15 cellular contexts compared by ENCODE assay signal in genomic region chr2:46669996-46670793, GRCh38. TPM values are rescaled to one million over a fixed set of nuclear protein-coding genes. Genes with fewer than 3 reads are reported as not detected.
DNase-seq lines count a peak whose midpoint lies in the region; ATAC-seq, FAIRE-seq and TF ChIP-seq lines count a peak whose summit lies in the region.
"Had no signal": no experiment of that assay in that cellular context is flagged by ENCODE, and none has a peak within 500 bp of the region (broad histone marks: within the 10 kb centered on the region; RNA-seq: fewer than 3 reads in every experiment).

No MANE protein-coding gene starts in this region.

- peak overlapping the region in 2 of 3 experiments; percentile 50 to 59 for H3K27ac Mint-ChIP-seq in nephron
- H3K27ac Mint-ChIP-seq: activated CD4-positive, alpha-beta memory T cell treated with anti-CD3 and anti-CD28 coated beads for 36 hours; T-helper 1 cell treated with Interleukin-12 subunit alpha and Interleukin-12 subunit beta and Interleukin-4 antibody, amounts not matched to agents 30 μg/mL and 1 μg/mL, for 36 hours had no signal

- no peaks in the 10 kb centered on the region for H3K36me3 ChIP-seq in brain microvascular endothelial cell (replicated peaks)

- no peak overlapping the region for H3K4me3 ChIP-seq in brain microvascular endothelial cell (ENCODE audit: low read depth, low read length)

- H3K4me1 Mint-ChIP-seq in nephron = peaks cover 78% of the 10 kb centered on the region

- no peak for TF ChIP-seq CTCF in D721Med (IDR thresholded peaks at IDR 0.05; ENCODE audit: insufficient read depth, missing control alignments)
- TF ChIP-seq CTCF in brain microvascular endothelial cell (IDR thresholded peaks at IDR 0.05; ENCODE audit: low read depth, low read length, missing control alignments) = no peak
- no peak for TF ChIP-seq CTCF in nephron (IDR thresholded peaks at IDR 0.05; ENCODE audit: unreplicated experiment in 3 of 3)

- no peak for TF ChIP-seq POLR2A in erythroblast (IDR thresholded peaks at IDR 0.05; ENCODE audit: low read length)

- peaks cover 4% of the 10 kb centered on the region for H3K36me3 Mint-ChIP-seq in nephron (ENCODE audit: low read depth)

- peak; percentile 68 for FAIRE-seq in D721Med (lab: Jason Lieb, UNC)

- no peak overlapping the region for H3K27ac ChIP-seq in brain microvascular endothelial cell
- H3K27ac ChIP-seq: C4-2B had no signal

- H3K27me3 Mint-ChIP-seq in nephron (ENCODE audit: low read depth) = no peaks in the 10 kb centered on the region

- DNase-seq in D721Med (ENCODE audit: insufficient read length, low spot score) (peak; percentile 43), M059J (ENCODE audit: low read depth) (peak; percentile 63), brain microvascular endothelial cell (peak; percentile 59), GM19238 (ENCODE audit: insufficient read length, low spot score) (no peak), erythroblast (lab: John Stamatoyannopoulos, UW) (no peak), SW 1271 (lab: John Stamatoyannopoulos, UW) (no peak)
- DNase-seq: activated CD4-positive, alpha-beta memory T cell treated with anti-CD3 and anti-CD28 coated beads for 36 hours; activated gamma-delta T cell treated with Interleukin-2 at 50 U/mL for 16 hours; GF-D8; stimulated activated CD4-positive, alpha-beta T cell treated with anti-CD3 and anti-CD28 coated beads, Interleukin-4, amount 100 ng/mL, for 4 hours; stimulated activated naive CD8-positive, alpha-beta T cell treated with anti-CD3 and anti-CD28 coated beads, Interleukin-15, Interleukin-2, amounts not matched to agents 100 U/mL and 50 U/mL, for 24 hours had no signal

- H3K9me3 Mint-ChIP-seq in nephron = peaks cover 4% of the 10 kb centered on the region
- H3K9me3 Mint-ChIP-seq: T-helper 1 cell treated with Interleukin-12 subunit alpha and Interleukin-12 subunit beta and Interleukin-4 antibody, amounts not matched to agents 30 μg/mL and 1 μg/mL, for 36 hours had no signal

- in situ Hi-C loops in brain microvascular endothelial cell (cut with HindIII; ENCODE audit: low pct_ligation_motif_present, low sequenced_read_pairs) = no loop called here

- H3K4me3 Mint-ChIP-seq in nephron = peak overlapping the region in 1 of 3 experiments; percentile 39
- H3K4me3 Mint-ChIP-seq: activated CD4-positive, alpha-beta memory T cell treated with anti-CD3 and anti-CD28 coated beads for 36 hours; T-helper 1 cell treated with Interleukin-12 subunit alpha and Interleukin-12 subunit beta and Interleukin-4 antibody, amounts not matched to agents 30 μg/mL and 1 μg/mL, for 36 hours had no signal

- H3K27me3 ChIP-seq in brain microvascular endothelial cell (replicated peaks) = no peaks in the 10 kb centered on the region

- no peak for ATAC-seq in HG03025 (IDR thresholded peaks at IDR 0.05; ENCODE audit: low FRiP score, unreplicated experiment)
- ATAC-seq: stimulated activated naive CD8-positive, alpha-beta T cell treated with anti-CD3 and anti-CD28 coated beads, Interleukin-15, Interleukin-2, amounts not matched to agents 100 U/mL and 50 U/mL, for 24 hours had no signal

RNA-seq across cellular contexts. Expression of gene SOCS5, which starts 28.9 kb away (rescaled TPM):
- 44.8 and 57.2 TPM in 2 replicates for total RNA-seq in M059J (2014; rRNA removed; shearing (Covaris generic))

RNA-seq across cellular contexts. Expression of gene CRIPT, which starts 53.2 kb away (rescaled TPM):
- 44.2 and 47.8 TPM in 2 replicates for total RNA-seq in M059J (2014; rRNA removed; shearing (Covaris generic))

RNA-seq across cellular contexts. Expression of gene PIGF, which starts 53.4 kb away (rescaled TPM):
- 22.8 and 43.3 TPM in 2 replicates for total RNA-seq in M059J (2014; rRNA removed; shearing (Covaris generic))

Comparison
In these comparisons a context has a peak if more than half of its experiments do, and no peak if none do; other contexts are left out.
1. DNase-seq: peak in D721Med (single experiment), M059J (single experiment) and brain microvascular endothelial cell (single experiment); none in GM19238 (single experiment), erythroblast (0 of 2) and SW 1271 (0 of 2).